Comparison of ENCODE assay signal across 2 cellular contexts in the genomic region with DNA sequence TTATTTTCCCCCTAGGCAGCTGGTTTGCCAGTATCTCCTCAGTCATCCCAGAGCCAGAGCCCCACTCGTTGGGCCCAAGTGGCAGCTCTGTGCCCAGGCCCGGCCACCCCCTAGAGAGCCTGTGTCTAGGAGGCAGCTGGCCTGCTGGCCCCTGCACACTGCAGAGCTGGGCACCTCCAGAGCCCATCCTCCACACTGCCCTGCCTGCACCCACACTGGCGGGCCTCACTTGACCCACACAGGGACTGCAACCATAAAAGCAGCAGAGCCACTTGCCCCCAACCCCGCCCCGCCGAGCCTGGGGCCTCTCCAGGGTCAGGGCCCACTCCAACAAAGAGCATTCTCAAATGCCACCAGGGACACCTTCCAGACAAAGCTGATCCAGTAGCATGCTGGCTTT.
A peak's percentile ranks its signal among the peaks of the same experiment; 100 is the strongest.
TF ChIP-seq lines count a peak whose summit lies in the region.

No MANE protein-coding gene starts in this region.

TF ChIP-seq in HEK293, 187 proteins besides CTCF, POLR2A, EP300 and RAD21:
- TF ChIP-seq SP2 (tag by site-specific recombination; IDR thresholded peaks at IDR 0.05) (no peak), ZNF449 (tag by site-specific recombination; IDR thresholded peaks at IDR 0.05) (peak; percentile 36; the same call in 1 of the 2 replicates)

TF ChIP-seq in H1, 55 proteins besides CTCF, POLR2A, EP300 and RAD21:
- TF ChIP-seq TBP (IDR thresholded peaks at IDR 0.05; ENCODE audit: low read depth, low read length) (no peak), NRF1 (IDR thresholded peaks at IDR 0.05; ENCODE audit: low read depth, low read length) (no peak), ZNF274 (IDR thresholded peaks at IDR 0.05; ENCODE audit: borderline replicate concordance, extremely low read depth, low read length) (no peak), CEBPB (IDR thresholded peaks at IDR 0.05; ENCODE audit: low read depth, low read length) (no peak), TEAD4 (IDR thresholded peaks at IDR 0.05; ENCODE audit: low read depth, low read length) (no peak), CBX8 (IDR thresholded peaks at IDR 0.05; ENCODE audit: borderline replicate concordance, low read depth, low read length) (no peak), ATF3 (IDR thresholded peaks at IDR 0.05; ENCODE audit: insufficient read depth, low read depth, low read length) (no peak), SUZ12 (IDR thresholded peaks at IDR 0.05; ENCODE audit: low read length) (no peak), HDAC2 (IDR thresholded peaks at IDR 0.05; ENCODE audit: borderline replicate concordance in 1 of 2, low read depth in 2 of 2, low read length in 2 of 2) (no peak), FOSL1 (IDR thresholded peaks at IDR 0.05; ENCODE audit: insufficient read depth, low read depth, low read length) (no peak)
- TF ChIP-seq, protein P1, sequence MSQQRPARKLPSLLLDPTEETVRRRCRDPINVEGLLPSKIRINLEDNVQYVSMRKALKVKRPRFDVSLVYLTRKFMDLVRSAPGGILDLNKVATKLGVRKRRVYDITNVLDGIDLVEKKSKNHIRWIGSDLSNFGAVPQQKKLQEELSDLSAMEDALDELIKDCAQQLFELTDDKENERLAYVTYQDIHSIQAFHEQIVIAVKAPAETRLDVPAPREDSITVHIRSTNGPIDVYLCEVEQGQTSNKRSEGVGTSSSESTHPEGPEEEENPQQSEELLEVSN (IDR thresholded peaks at IDR 0.05) = no peak
